ENCODE assay signal across 1 cellular context in genomic region chr11:2268911-2269600, GRCh38.
TF ChIP-seq lines count a peak whose summit lies in the region.

No MANE protein-coding gene starts in this region.

TF ChIP-seq in HepG2, 621 proteins besides CTCF, POLR2A, EP300 and RAD21 (continued from another document and continues in another):
- peak; percentile 57 for TF ChIP-seq ZNF574 (CRISPR knock-in tag; IDR thresholded peaks at IDR 0.05)
- TF ChIP-seq, protein P1, sequence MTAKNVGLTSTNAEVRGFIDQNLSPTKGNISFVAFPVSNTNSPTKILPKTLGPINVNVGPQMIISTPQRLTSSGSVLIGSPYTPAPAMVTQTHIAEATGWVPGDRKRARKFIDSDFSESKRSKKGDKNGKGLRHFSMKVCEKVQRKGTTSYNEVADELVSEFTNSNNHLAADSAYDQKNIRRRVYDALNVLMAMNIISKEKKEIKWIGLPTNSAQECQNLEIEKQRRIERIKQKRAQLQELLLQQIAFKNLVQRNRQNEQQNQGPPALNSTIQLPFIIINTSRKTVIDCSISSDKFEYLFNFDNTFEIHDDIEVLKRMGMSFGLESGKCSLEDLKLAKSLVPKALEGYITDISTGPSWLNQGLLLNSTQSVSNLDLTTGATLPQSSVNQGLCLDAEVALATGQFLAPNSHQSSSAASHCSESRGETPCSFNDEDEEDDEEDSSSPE (CRISPR knock-in tag; IDR thresholded peaks at IDR 0.05) = peak; percentile 61; the same call in 1 of the 2 replicates
- TF ChIP-seq TARDBP (CRISPR knock-in tag; IDR thresholded peaks at IDR 0.05) = 0 out of 2 replicates have a peak, but pooled peaks have one; percentile 24
- no peak for TF ChIP-seq NFYB (CRISPR knock-in tag; IDR thresholded peaks at IDR 0.05)
- TF ChIP-seq, protein P2, sequence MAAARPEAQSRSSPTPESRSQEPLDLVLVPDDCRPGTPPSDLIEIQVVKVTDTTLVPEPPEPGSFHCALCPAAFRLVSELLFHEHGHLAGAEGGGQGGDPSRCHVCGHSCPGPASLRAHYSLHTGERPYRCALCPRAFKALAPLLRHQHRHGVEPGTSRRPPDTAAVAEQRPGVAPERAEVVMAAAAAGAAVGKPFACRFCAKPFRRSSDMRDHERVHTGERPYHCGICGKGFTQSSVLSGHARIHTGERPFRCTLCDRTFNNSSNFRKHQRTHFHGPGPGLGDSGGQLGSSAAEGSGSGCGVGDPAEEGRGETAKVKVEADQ (CRISPR knock-in tag; IDR thresholded peaks at IDR 0.05; ENCODE audit: borderline replicate concordance) = 0 out of 2 replicates have a peak, but pooled peaks have one; percentile 27
- no peak for TF ChIP-seq ZNF572 (CRISPR knock-in tag; IDR thresholded peaks at IDR 0.05)
- peak; percentile 62; the same call in 1 of the 2 replicates for TF ChIP-seq ZNF761 (CRISPR knock-in tag; conservative IDR thresholded peaks at IDR 0.05)
- TF ChIP-seq ISX (CRISPR knock-in tag; conservative IDR thresholded peaks at IDR 0.05) = no peak
- TF ChIP-seq ZZZ3 (CRISPR knock-in tag; IDR thresholded peaks at IDR 0.05; ENCODE audit: borderline replicate concordance) = no peak
- TF ChIP-seq ZNF7 (CRISPR knock-in tag; IDR thresholded peaks at IDR 0.05) = no peak
- peak; percentile 74 for TF ChIP-seq GABPB1 (CRISPR knock-in tag; IDR thresholded peaks at IDR 0.05)
- TF ChIP-seq ZNF333 (CRISPR knock-in tag; IDR thresholded peaks at IDR 0.05; ENCODE audit: borderline replicate concordance) = no peak
- TF ChIP-seq ZFP37 (CRISPR knock-in tag; IDR thresholded peaks at IDR 0.05; ENCODE audit: borderline replicate concordance) = no peak
- no peak for TF ChIP-seq PHB2 (IDR thresholded peaks at IDR 0.05; ENCODE audit: partially characterized antibody)
- TF ChIP-seq ZEB1 (IDR thresholded peaks at IDR 0.05; ENCODE audit: insufficient replicate concordance, low read depth) = no peak
- TF ChIP-seq NCOA1 (CRISPR knock-in tag; IDR thresholded peaks at IDR 0.05) = no peak
- no peak for TF ChIP-seq ZNF318 (CRISPR knock-in tag; IDR thresholded peaks at IDR 0.05)
- TF ChIP-seq ZNF670 (CRISPR knock-in tag; IDR thresholded peaks at IDR 0.05; ENCODE audit: borderline replicate concordance) = no peak
- 0 out of 2 replicates have a peak, but pooled peaks have one; percentile 47 for TF ChIP-seq SP5 (CRISPR knock-in tag; IDR thresholded peaks at IDR 0.05; ENCODE audit: borderline replicate concordance, low read depth)
- peak; percentile 53 for TF ChIP-seq FOSL2 (CRISPR knock-in tag; IDR thresholded peaks at IDR 0.05)
- TF ChIP-seq, protein P3, sequence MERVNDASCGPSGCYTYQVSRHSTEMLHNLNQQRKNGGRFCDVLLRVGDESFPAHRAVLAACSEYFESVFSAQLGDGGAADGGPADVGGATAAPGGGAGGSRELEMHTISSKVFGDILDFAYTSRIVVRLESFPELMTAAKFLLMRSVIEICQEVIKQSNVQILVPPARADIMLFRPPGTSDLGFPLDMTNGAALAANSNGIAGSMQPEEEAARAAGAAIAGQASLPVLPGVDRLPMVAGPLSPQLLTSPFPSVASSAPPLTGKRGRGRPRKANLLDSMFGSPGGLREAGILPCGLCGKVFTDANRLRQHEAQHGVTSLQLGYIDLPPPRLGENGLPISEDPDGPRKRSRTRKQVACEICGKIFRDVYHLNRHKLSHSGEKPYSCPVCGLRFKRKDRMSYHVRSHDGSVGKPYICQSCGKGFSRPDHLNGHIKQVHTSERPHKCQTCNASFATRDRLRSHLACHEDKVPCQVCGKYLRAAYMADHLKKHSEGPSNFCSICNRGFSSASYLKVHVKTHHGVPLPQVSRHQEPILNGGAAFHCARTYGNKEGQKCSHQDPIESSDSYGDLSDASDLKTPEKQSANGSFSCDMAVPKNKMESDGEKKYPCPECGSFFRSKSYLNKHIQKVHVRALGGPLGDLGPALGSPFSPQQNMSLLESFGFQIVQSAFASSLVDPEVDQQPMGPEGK (CRISPR knock-in tag; IDR thresholded peaks at IDR 0.05) = peak; percentile 95
- TF ChIP-seq NPAS2 (CRISPR knock-in tag; IDR thresholded peaks at IDR 0.05; ENCODE audit: borderline replicate concordance) = no peak
- no peak for TF ChIP-seq ZNF546 (CRISPR knock-in tag; conservative IDR thresholded peaks at IDR 0.05)
- TF ChIP-seq IKZF4 (CRISPR knock-in tag; IDR thresholded peaks at IDR 0.05; ENCODE audit: borderline replicate concordance, low read depth, not compliant biosample characterization) = peak; percentile 23
- no peak for TF ChIP-seq BHLHE40 (IDR thresholded peaks at IDR 0.05; ENCODE audit: low read length)
- peak; percentile 60; the same call in 1 of the 2 replicates for TF ChIP-seq BCL6 (CRISPR knock-in tag; IDR thresholded peaks at IDR 0.05)
- no peak for TF ChIP-seq STAT5B (CRISPR knock-in tag; IDR thresholded peaks at IDR 0.05)
- TF ChIP-seq ZNF235 (CRISPR knock-in tag; IDR thresholded peaks at IDR 0.05; ENCODE audit: borderline replicate concordance) = no peak
- TF ChIP-seq ZNF468 (CRISPR knock-in tag; IDR thresholded peaks at IDR 0.05) = no peak
- peak; percentile 74 for TF ChIP-seq ZNF563 (CRISPR knock-in tag; IDR thresholded peaks at IDR 0.05)
- TF ChIP-seq KDM3A (CRISPR knock-in tag; IDR thresholded peaks at IDR 0.05; ENCODE audit: low read depth) = 0 out of 2 replicates have a peak, but pooled peaks have one; percentile 47
- no peak for TF ChIP-seq REST (IDR thresholded peaks at IDR 0.05; ENCODE audit: borderline replicate concordance in 1 of 2, low read depth in 1 of 2, low read length in 2 of 2)
- TF ChIP-seq PRDM15 (CRISPR knock-in tag; IDR thresholded peaks at IDR 0.05) = no peak
- no peak for TF ChIP-seq PLRG1 (conservative IDR thresholded peaks at IDR 0.05)
- no peak for TF ChIP-seq NFATC3 (CRISPR knock-in tag; IDR thresholded peaks at IDR 0.05)
- no peak for TF ChIP-seq TEAD3 (CRISPR knock-in tag; optimal IDR thresholded peaks at IDR 0.05; ENCODE audit: borderline replicate concordance)
- no peak for TF ChIP-seq DR1 (CRISPR knock-in tag; IDR thresholded peaks at IDR 0.05)
